8 cellular contexts compared by ENCODE assay signal in the genomic region with DNA sequence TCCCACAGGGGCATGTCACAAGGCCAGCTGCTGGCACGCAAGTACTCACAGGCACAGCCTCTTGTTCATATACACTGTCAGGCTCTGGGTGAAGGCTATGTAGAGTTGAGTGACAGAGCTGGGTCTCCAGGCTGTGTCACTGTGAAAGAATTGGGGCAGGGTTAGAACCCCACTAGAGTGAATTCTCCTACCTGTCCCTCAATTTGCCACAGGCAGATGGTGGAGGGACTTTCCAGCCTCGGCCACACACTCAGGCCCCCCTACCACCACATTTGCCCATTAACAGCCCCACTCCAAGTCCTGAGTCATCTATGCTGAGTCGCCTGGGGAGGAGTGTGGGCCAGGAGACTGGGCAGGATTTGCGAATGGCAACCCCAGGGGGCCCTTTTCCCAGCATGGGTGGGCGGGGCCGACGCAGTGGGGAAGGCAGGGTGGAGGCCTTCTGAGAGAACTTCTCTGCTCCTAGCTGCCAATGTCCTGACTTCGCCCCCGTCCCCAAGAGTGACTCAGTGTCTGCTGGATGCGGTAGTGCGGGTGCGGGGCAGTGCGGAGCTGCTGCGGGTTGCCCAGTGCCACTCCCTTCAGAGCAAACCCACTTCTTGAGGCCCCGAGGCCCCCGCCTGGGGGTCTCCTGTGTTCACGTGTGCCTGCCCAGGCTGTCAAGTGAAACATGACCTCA. TPM values are rescaled to one million over a fixed set of nuclear protein-coding genes. Genes with fewer than 3 reads are reported as not detected.
DNase-seq lines count a peak whose midpoint lies in the region; ATAC-seq and TF ChIP-seq lines count a peak whose summit lies in the region.

No MANE protein-coding gene starts in this region.

- H3K36me3 ChIP-seq in SJCRH30 (no peaks in the 10 kb centered on the region), gastroesophageal sphincter (no peaks in the 10 kb centered on the region)

- TF ChIP-seq EP300 in gastroesophageal sphincter (IDR thresholded peaks at IDR 0.05): no peak

- H3K27ac ChIP-seq in SJCRH30 (peak overlapping the region; percentile 51), gastroesophageal sphincter (peak overlapping the region in 3 of 4 donors; percentile 38 to 64 (median 59)), skin epidermis (peak overlapping the region in 16 of 21 experiments; percentile 25 to 76 (median 53))

- H3K9me3 ChIP-seq in SJCRH30 (replicated peaks) (no peaks in the 10 kb centered on the region), gastroesophageal sphincter (no peaks in the 10 kb centered on the region)

- DNase-seq in AG09319 (ENCODE audit: extremely low read depth, low read depth) (peak; percentile 36), SJCRH30 (peak; percentile 85 to 86)

- TF ChIP-seq CTCF in AG09319 (IDR thresholded peaks at IDR 0.05; ENCODE audit: low read depth, low read length): no peak
- no peak for TF ChIP-seq CTCF in gastroesophageal sphincter (IDR thresholded peaks at IDR 0.05)

- WGBS in gastroesophageal sphincter (ENCODE audit: low coverage in 1 of 2), 2 donors: 100% methylated on average over 1 of the region's 17 CpGs; no CpG with 5 or more reads in 1 of the 2 donors

- H3K4me1 ChIP-seq in SJCRH30 (peaks cover 41% of the 10 kb centered on the region), gastroesophageal sphincter (peaks cover 0 to 37% (median 28%) of the 10 kb centered on the region in 3 donors)

- peak overlapping the region; percentile 56 for H3K4me3 ChIP-seq in SJCRH30
- no peak overlapping the region for H3K4me3 ChIP-seq in gastroesophageal sphincter
- no peak overlapping the region for H3K4me3 ChIP-seq in skin epidermis

- no peak for TF ChIP-seq POLR2A in gastroesophageal sphincter (IDR thresholded peaks at IDR 0.05)

- ATAC-seq in GM18511 (IDR thresholded peaks at IDR 0.05; ENCODE audit: unreplicated experiment): peak; percentile 27
- peak; percentile 46 for ATAC-seq in gastroesophageal sphincter
- no peak for ATAC-seq in HG03520 (IDR thresholded peaks at IDR 0.05; ENCODE audit: unreplicated experiment)
- no peak for ATAC-seq in GM18873 (IDR thresholded peaks at IDR 0.05; ENCODE audit: low FRiP score, unreplicated experiment)
- ATAC-seq in esophagus mucosa: no peak

- H3K27me3 ChIP-seq in SJCRH30 (no peaks in the 10 kb centered on the region), gastroesophageal sphincter (peaks cover 26% of the 10 kb centered on the region)

RNA-seq across cellular contexts. Expression of a gene that starts 50.3 kb away (rescaled TPM):
- not detected in 2 replicates for total RNA-seq in SJCRH30 (2014; rRNA removed; shearing (Covaris generic))
- under 1 TPM in 2 of 4 donors, not detected in 2; 0.13 to 0.16 TPM for total RNA-seq in gastroesophageal sphincter
- total RNA-seq in esophagus mucosa: not detected

Comparison
In these comparisons a context has a peak if more than half of its experiments do, and no peak if none do; other contexts are left out.
1. ATAC-seq: peak in GM18511 (single experiment) and gastroesophageal sphincter (single experiment); none in HG03520 (single experiment), GM18873 (single experiment) and esophagus mucosa (single experiment).
2. Peak in every context shown above with its lines, with median percentiles within 50 percentile points of each other: H3K27ac ChIP-seq.